In the genomic region with DNA sequence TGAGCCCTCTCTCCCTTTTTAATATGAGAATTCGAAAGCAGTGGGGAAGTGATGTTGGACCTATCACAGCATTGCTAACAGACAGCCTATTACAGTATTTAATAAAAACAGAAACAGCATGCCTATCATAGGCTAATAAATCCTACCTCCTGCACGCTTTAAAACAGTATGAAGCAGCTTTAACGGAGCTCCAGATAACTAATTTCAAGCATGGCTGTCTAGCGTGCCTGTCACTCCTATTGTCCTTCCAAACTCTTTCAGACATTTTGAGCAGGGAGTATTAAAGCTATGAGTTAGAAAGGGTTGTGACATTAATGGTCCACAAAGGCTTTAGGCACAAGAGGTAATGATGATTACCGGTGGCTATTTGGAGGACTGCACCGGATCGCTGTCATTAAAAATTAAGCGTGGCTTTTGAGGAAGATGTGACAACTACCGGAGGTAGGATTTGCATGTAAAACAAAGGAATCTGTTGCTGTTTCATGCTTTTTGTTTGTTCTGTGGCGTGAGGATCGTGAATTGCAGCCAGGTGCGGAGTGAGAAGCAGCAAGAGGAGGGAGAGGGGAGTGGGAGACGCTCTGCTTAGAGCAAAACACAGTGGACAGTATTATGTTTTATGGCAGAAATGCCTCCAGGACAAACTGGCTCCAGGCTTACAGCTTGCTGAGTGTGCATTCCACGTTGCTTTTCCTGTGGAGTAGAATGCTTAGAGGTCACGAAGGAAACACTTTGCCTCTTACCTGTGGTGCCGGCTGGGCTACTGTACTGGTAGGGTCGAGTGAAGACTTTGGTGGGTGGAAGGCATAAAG, we compare ENCODE assay signal across 8 cellular contexts. TPM values are rescaled to one million over a fixed set of nuclear protein-coding genes. Genes with fewer than 3 reads are reported as not detected.
A peak's percentile ranks its signal among the peaks of the same experiment; 100 is the strongest.
DNase-seq lines count a peak whose midpoint lies in the region; ATAC-seq and TF ChIP-seq lines count a peak whose summit lies in the region.

A gene (plus strand): TSS at position 166 of the 809 bp plus-strand sequence.

- TF ChIP-seq POLR2A in esophagus squamous epithelium (IDR thresholded peaks at IDR 0.05), result no peak

- H3K27me3 Mint-ChIP-seq in activated CD8-positive, alpha-beta T cell treated with anti-CD3 and anti-CD28 coated beads, Interleukin-2, amount 10 ng/mL, durations not matched to agents 7 days and 5 days (ENCODE audit: low read depth), result peaks cover 10% of the 10 kb centered on the region

- no peaks in the 10 kb centered on the region for H3K9me3 Mint-ChIP-seq in activated CD8-positive, alpha-beta T cell treated with anti-CD3 and anti-CD28 coated beads, Interleukin-2, amount 10 ng/mL, durations not matched to agents 7 days and 5 days (ENCODE audit: insufficient read depth)

- H3K27me3 ChIP-seq in GM06990 (replicated peaks; ENCODE audit: control insufficient read depth, insufficient read depth, low read length), result no peaks in the 10 kb centered on the region
- H3K27me3 ChIP-seq in esophagus squamous epithelium, result peaks cover 0 to 23% (median 0%) of the 10 kb centered on the region in 4 donors

- H3K36me3 ChIP-seq in GM06990 (ENCODE audit: control insufficient read depth, insufficient read depth, low read length), result no peaks in the 10 kb centered on the region
- H3K36me3 ChIP-seq in esophagus squamous epithelium, result no peaks in the 10 kb centered on the region

- TF ChIP-seq CTCF in GM06990 (IDR thresholded peaks at IDR 0.05; ENCODE audit: insufficient read depth, low read length, poor library complexity, severe bottlenecking) (no peak), esophagus squamous epithelium (IDR thresholded peaks at IDR 0.05) (no peak), omental fat pad (IDR thresholded peaks at IDR 0.05) (no peak)

- 4 to 8% methylated on average over 17 of the region's 17 CpGs for WGBS in esophagus squamous epithelium, 2 donors

- no peaks in the 10 kb centered on the region for H3K9me3 ChIP-seq in esophagus squamous epithelium

- no peak within 1 kb of the TSS for H3K27ac ChIP-seq in esophagus squamous epithelium

- no peak within 1 kb of the TSS for H3K4me3 Mint-ChIP-seq in activated CD8-positive, alpha-beta T cell treated with anti-CD3 and anti-CD28 coated beads, Interleukin-2, amount 10 ng/mL, durations not matched to agents 7 days and 5 days

- H3K36me3 Mint-ChIP-seq in activated CD8-positive, alpha-beta T cell treated with anti-CD3 and anti-CD28 coated beads, Interleukin-2, amount 10 ng/mL, durations not matched to agents 7 days and 5 days (ENCODE audit: low read depth), result no peaks in the 10 kb centered on the region

- CTCF ChIA-PET in activated CD8-positive, alpha-beta T cell treated with anti-CD3 and anti-CD28 coated beads, Interleukin-2, amount 10 ng/mL, durations not matched to agents 7 days and 5 days (lab: Charles Lee), result no interaction called here

- H3K4me1 Mint-ChIP-seq in activated CD8-positive, alpha-beta T cell treated with anti-CD3 and anti-CD28 coated beads, Interleukin-2, amount 10 ng/mL, durations not matched to agents 7 days and 5 days (ENCODE audit: low read depth), result no peaks in the 10 kb centered on the region

- no peak within 1 kb of the TSS for H3K27ac Mint-ChIP-seq in activated CD8-positive, alpha-beta T cell treated with anti-CD3 and anti-CD28 coated beads, Interleukin-2, amount 10 ng/mL, durations not matched to agents 7 days and 5 days

- ATAC-seq in omental fat pad (ENCODE audit: low FRiP score), result peak; percentile 88
- ATAC-seq in HG03342 (IDR thresholded peaks at IDR 0.05; ENCODE audit: unreplicated experiment), result no peak
- ATAC-seq in activated CD8-positive, alpha-beta T cell treated with anti-CD3 and anti-CD28 coated beads, Interleukin-2, amount 10 ng/mL, durations not matched to agents 7 days and 5 days, result no peak

- peaks cover 0 to 19% (median 0%) of the 10 kb centered on the region in 3 donors for H3K4me1 ChIP-seq in esophagus squamous epithelium

- H3K4me3 ChIP-seq in GM06990 (replicated peaks; ENCODE audit: low read depth, low read length) (peak within 1 kb of the TSS; percentile 23), esophagus squamous epithelium (peak within 1 kb of the TSS in 3 of 4 donors; percentile 30 to 57 (median 36))

- no peak for DNase-seq in GM06990 (ENCODE audit: extremely low read depth, insufficient read length)
- peak; percentile 52 for DNase-seq in NCI-H2171 (lab: John Stamatoyannopoulos, UW)
- DNase-seq in esophagus squamous epithelium (lab: John Stamatoyannopoulos, UW), result no peak
- DNase-seq in omental fat pad (ENCODE audit: low spot score), result no peak
- DNase-seq in activated CD4-positive, CD25-positive, alpha-beta regulatory T cell treated with anti-CD3 and anti-CD28 coated beads, Interleukin-2, amount 50 U/mL, for 72 hours, result no peak
- no peak for DNase-seq in EL
- no peak for DNase-seq in activated CD8-positive, alpha-beta T cell treated with anti-CD3 and anti-CD28 coated beads, Interleukin-2, amount 10 ng/mL, durations not matched to agents 7 days and 5 days

- intact Hi-C loops in esophagus squamous epithelium (cut with DNase I), result no loop called here

- POLR2A ChIA-PET in activated CD8-positive, alpha-beta T cell treated with anti-CD3 and anti-CD28 coated beads, Interleukin-2, amount 10 ng/mL, durations not matched to agents 7 days and 5 days (lab: Charles Lee), result no interaction called here

RNA-seq across cellular contexts. Expression of the gene that starts here (rescaled TPM):
- total RNA-seq in esophagus squamous epithelium (under 1 TPM in 1 of 4 donors, not detected in 3; 0.19 TPM), omental fat pad (under 1 TPM in 2 of 4 donors, not detected in 2; 0.24 to 0.65 TPM)
- total RNA-seq in activated CD8-positive, alpha-beta T cell treated with anti-CD3 and anti-CD28 coated beads, Interleukin-2, amount 10 ng/mL, durations not matched to agents 7 days and 5 days, result not detected

Comparison
In these comparisons a context has a peak if more than half of its experiments do, and no peak if none do; other contexts are left out.
1. Peak in ATAC-seq in omental fat pad; RNA of the gene not detected or under 1 TPM.